In genomic region chr1:145708063-145708462, GRCh38 we compare ENCODE assay signal across 14 cellular contexts. TPM values are rescaled to one million over a fixed set of nuclear protein-coding genes. Genes with fewer than 3 reads are reported as not detected.
DNase-seq lines count a peak whose midpoint lies in the region; ATAC-seq, FAIRE-seq and TF ChIP-seq lines count a peak whose summit lies in the region.
"Had no signal": no experiment of that assay in that cellular context is flagged by ENCODE, and none has a peak within 500 bp of the region (broad histone marks: within the 10 kb centered on the region; RNA-seq: fewer than 3 reads in every experiment).

No MANE protein-coding gene starts in this region.

- dilution Hi-C loops in IMR-90 (cut with HindIII; ENCODE audit: low sequenced_read_pairs, unreplicated experiment) = no loop called here

- no peak overlapping the region for H2BK12ac ChIP-seq in neuronal stem cell (ENCODE audit: low read length)

- H4K20me1 ChIP-seq in IMR-90 (ENCODE audit: insufficient read depth, low read length) = no peaks in the 10 kb centered on the region

- peak overlapping the region; percentile 70 for H2BK120ac ChIP-seq in IMR-90 (ENCODE audit: low read depth, low read length)
- H2BK120ac ChIP-seq in neuronal stem cell (ENCODE audit: low read depth, low read length) = no peak overlapping the region

- WGBS in IMR-90 (ENCODE audit: extremely low coverage in 2 of 2, insufficient read length in 1 of 2), 2 experiments = 14% methylated on average over 2 of the region's 7 CpGs; no CpG with 5 or more reads in 1 of the 2 experiments
- no CpG with 5 or more reads among the region's 7 CpGs for WGBS in neuronal stem cell (ENCODE audit: extremely low coverage in 2 of 2, insufficient read length in 2 of 2, insufficient replicate concordance in 1 of 2), 2 donors

- DNase-seq in GM12891 (ENCODE audit: insufficient read length, low spot score) (no peak), IMR-90 (peak; percentile 66), cerebellum (ENCODE audit: low spot score) (peak; percentile 27), neuronal stem cell (ENCODE audit: low spot score) (no peak), NCI-H1105 treated with DMSO at 0.1 percent for 48 hours (lab: John Stamatoyannopoulos, UW) (no peak)
- DNase-seq: activated naive CD8-positive, alpha-beta T cell treated with anti-CD3 and anti-CD28 coated beads, Interleukin-2, amount 10 ng/mL, durations not matched to agents 7 days and 5 days; CD8-positive, alpha-beta T cell; colonic mucosa; Kasumi-1; NCI-H2107 had no signal

- no peak for TF ChIP-seq RAD21 in IMR-90 (IDR thresholded peaks at IDR 0.05; ENCODE audit: low read length)

- H2AK5ac ChIP-seq in IMR-90 (ENCODE audit: low read depth, low read length) (peak overlapping the region; percentile 65), neuronal stem cell (ENCODE audit: low read depth, low read length) (no peak overlapping the region)

- CTCF ChIA-PET in IMR-90 (lab: Yijun Ruan, JAX) = interaction anchor here (1.9 kb wide), 1 partner anchor 12 kb away, joined by 4 read pairs; no protein-coding TSS in a partner anchor

- H2AK9ac ChIP-seq in IMR-90 (replicated peaks; ENCODE audit: low read depth, low read length, poor library complexity) = peak overlapping the region; percentile 77

- H3K4ac ChIP-seq in IMR-90 (ENCODE audit: low read depth, low read length) = peak overlapping the region; percentile 60
- H3K4ac ChIP-seq in neuronal stem cell (ENCODE audit: low read length) = no peak overlapping the region

- H2BK15ac ChIP-seq in IMR-90 (ENCODE audit: low read depth, low read length) (peak overlapping the region; percentile 18; the same call in 1 of the 3 replicates), neuronal stem cell (ENCODE audit: low read length) (no peak overlapping the region)

- H3K23ac ChIP-seq in IMR-90 (ENCODE audit: low read depth, low read length) (peak overlapping the region; percentile 86), neuronal stem cell (ENCODE audit: low read depth, low read length, poor library complexity) (no peak overlapping the region)

- peak overlapping the region; percentile 13; the same call in 1 of the 2 replicates for H2BK20ac ChIP-seq in IMR-90 (ENCODE audit: low read depth, low read length)

- no peak for TF ChIP-seq CTCF in IMR-90 (conservative IDR thresholded peaks at IDR 0.05; ENCODE audit: low read depth, low read length)

- no peak overlapping the region for H3K56ac ChIP-seq in IMR-90 (ENCODE audit: extremely low read depth, insufficient read depth, low read length)

- H3K14ac ChIP-seq in IMR-90 (replicated peaks; ENCODE audit: low read depth, low read length) = peak overlapping the region; percentile 38
- H3K14ac ChIP-seq in neuronal stem cell (ENCODE audit: low read length) = no peak overlapping the region

- intact Hi-C loops in IMR-90 (cut with micrococcal nuclease) = no loop called here

- H2BK5ac ChIP-seq in IMR-90 (ENCODE audit: low read depth, low read length, poor library complexity, severe bottlenecking) (no peak overlapping the region), neuronal stem cell (ENCODE audit: low read length) (no peak overlapping the region)

- peak; percentile 60 for FAIRE-seq in GM12891 (lab: Jason Lieb, UNC)

- H4K8ac ChIP-seq in IMR-90 (ENCODE audit: low read depth in 2 of 2, low read length in 2 of 2) (peak overlapping the region in 1 of 2 experiments; percentile 65; a peak in 2 of 4 replicates), neuronal stem cell (ENCODE audit: low read depth, low read length) (no peak overlapping the region)

- in situ Hi-C loops in IMR-90 (cut with MboI; ENCODE audit: low sequenced_read_pairs) = no loop called here

- H3K4me2 ChIP-seq in IMR-90 (ENCODE audit: low read depth, low read length) (no peak overlapping the region), neuronal stem cell (ENCODE audit: insufficient read depth, low read length, poor library complexity, severe bottlenecking) (no peak overlapping the region)

- H3K18ac ChIP-seq in IMR-90 (ENCODE audit: low read depth, low read length) (peak overlapping the region; percentile 26; the same call in 1 of the 2 replicates), neuronal stem cell (ENCODE audit: low read length) (no peak overlapping the region)

- H3K9me3 ChIP-seq in IMR-90 (ENCODE audit: control insufficient read depth, insufficient read depth, low read length) = no peaks in the 10 kb centered on the region
- no peaks in the 10 kb centered on the region for H3K9me3 ChIP-seq in neuronal stem cell (replicated peaks in 1 of 2; ENCODE audit: control insufficient read depth in 2 of 2, insufficient read depth in 1 of 2, low read depth in 1 of 2, low read length in 2 of 2)
- H3K9me3 ChIP-seq: colonic mucosa, right atrium auricular region had no signal

- H3K36me3 ChIP-seq in IMR-90 (ENCODE audit: control insufficient read depth, insufficient read depth, low read length) (no peaks in the 10 kb centered on the region), neuronal stem cell (replicated peaks in 1 of 2; ENCODE audit: control insufficient read depth in 2 of 2, insufficient read depth in 2 of 2, low read length in 2 of 2) (no peaks in the 10 kb centered on the region)
- H3K36me3 ChIP-seq: colonic mucosa, right atrium auricular region had no signal

- H4K5ac ChIP-seq in IMR-90 (ENCODE audit: low read depth, low read length) = peak overlapping the region; percentile 1; the same call in 1 of the 2 replicates

- H3K9me1 ChIP-seq in IMR-90 (ENCODE audit: insufficient read depth, low read length) = peaks cover 15% of the 10 kb centered on the region

- H4K91ac ChIP-seq in IMR-90 (ENCODE audit: insufficient read depth, low read depth, low read length) = peak overlapping the region; percentile 2
- H4K91ac ChIP-seq in neuronal stem cell (ENCODE audit: low read depth, low read length, poor library complexity) = no peak overlapping the region

- H3K4me3 ChIP-seq in IMR-90 (ENCODE audit: insufficient read depth, low read depth, low read length) = no peak overlapping the region
- H3K4me3 ChIP-seq in neuronal stem cell (ENCODE audit: low read length in 2 of 2) = no peak overlapping the region
- H3K4me3 ChIP-seq: colonic mucosa, right atrium auricular region had no signal

- TF ChIP-seq POLR2A in GM12891 (IDR thresholded peaks at IDR 0.05; ENCODE audit: low read depth, low read length) = no peak
- TF ChIP-seq POLR2A in IMR-90 (IDR thresholded peaks at IDR 0.05; ENCODE audit: low read depth, low read length) = no peak

- H3K27me3 ChIP-seq in IMR-90 (ENCODE audit: control insufficient read depth, insufficient read depth, low read length) (no peaks in the 10 kb centered on the region), neuronal stem cell (ENCODE audit: control insufficient read depth in 3 of 3, insufficient read depth in 3 of 3, low read depth in 1 of 3, low read length in 3 of 3) (peaks cover 0 to 14% (median 0%) of the 10 kb centered on the region in 3 experiments)
- H3K27me3 ChIP-seq: colonic mucosa, right atrium auricular region had no signal

- POLR2A ChIA-PET in IMR-90 (lab: Charles Lee; ENCODE audit: unreplicated experiment) = no interaction called here

- H3K79me1 ChIP-seq in IMR-90 (ENCODE audit: low read depth in 1 of 2, low read length in 2 of 2) (no peaks in the 10 kb centered on the region), neuronal stem cell (ENCODE audit: low read depth, low read length) (no peaks in the 10 kb centered on the region)

- no TSS peak for BruUV-seq in IMR-90 (replicated peaks; lab: Mats Ljungman, UMichigan)

- H3K27ac ChIP-seq in IMR-90 (ENCODE audit: insufficient read depth, low read length) (no peak overlapping the region), neuronal stem cell (replicated peaks; ENCODE audit: low read length) (no peak overlapping the region)
- H3K27ac ChIP-seq: colonic mucosa, right atrium auricular region had no signal

- H2AFZ ChIP-seq in IMR-90 (replicated peaks; ENCODE audit: low read length, poor library complexity) (peak overlapping the region; percentile 81), neuronal stem cell (ENCODE audit: low read length) (peak overlapping the region; percentile 32)

- peaks cover 17% of the 10 kb centered on the region for H3K4me1 ChIP-seq in IMR-90 (ENCODE audit: control insufficient read depth, insufficient read depth, low read length)
- peaks cover 7 to 9% of the 10 kb centered on the region in 2 donors for H3K4me1 ChIP-seq in neuronal stem cell (ENCODE audit: control insufficient read depth in 2 of 2, insufficient read depth in 1 of 2, low read depth in 1 of 2, low read length in 2 of 2)
- H3K4me1 ChIP-seq: colonic mucosa, right atrium auricular region had no signal

- ATAC-seq in IMR-90 (ENCODE audit: low read depth) (peak; percentile 83), HG03139 (IDR thresholded peaks at IDR 0.05; ENCODE audit: unreplicated experiment) (no peak), GM21447 (IDR thresholded peaks at IDR 0.05; ENCODE audit: unreplicated experiment) (no peak)
- ATAC-seq: CD8-positive, alpha-beta T cell; HCT116 had no signal

- no peak overlapping the region for H3K9ac ChIP-seq in IMR-90 (ENCODE audit: low read depth, low read length)
- no peak overlapping the region for H3K9ac ChIP-seq in neuronal stem cell (ENCODE audit: low read depth, low read length, poor library complexity)

TF ChIP-seq in GM12891, 5 proteins besides CTCF, POLR2A, EP300 and RAD21:
- TF ChIP-seq PAX5 (IDR thresholded peaks at IDR 0.05; ENCODE audit: insufficient read depth, low read length, severe bottlenecking) (no peak), POU2F2 (IDR thresholded peaks at IDR 0.05; ENCODE audit: low read depth, low read length) (peak; percentile 86)

TF ChIP-seq in IMR-90, 13 proteins besides CTCF, POLR2A, EP300 and RAD21 (continues in another document):
- TF ChIP-seq FOS (IDR thresholded peaks at IDR 0.05; ENCODE audit: low read depth, low read length) = no peak

RNA-seq across cellular contexts. Expression of gene PDZK1, which starts 0.9 kb away (rescaled TPM):
- 0.64 TPM for polyA plus RNA-seq in GM12891 (2012; ENCODE audit: low read depth, missing spikeins)
- total RNA-seq in IMR-90 (2012; rRNA removed) = 1.4 and 1.7 TPM in 2 replicates
- 1.6 and 2.1 TPM in 2 replicates for polyA plus RNA-seq in IMR-90 (2012; rRNA removed)
- 0.21 and 1.9 TPM in 2 replicates for polyA plus RNA-seq in IMR-90 (2012; cell fraction: cytosol; rRNA removed)
- 0.42 and 4.7 TPM in 2 replicates for polyA plus RNA-seq in IMR-90 (2012; cell fraction: nucleus; rRNA removed; ENCODE audit: low replicate concordance)
- 0.91 TPM for total RNA-seq in cerebellum
- polyA plus RNA-seq in neuronal stem cell (2013, experiment 1 of 2) = 0.20 TPM
- polyA plus RNA-seq in neuronal stem cell (2013, experiment 2 of 2) = 0.22 TPM

RNA-seq across cellular contexts. Expression of gene CD160, which starts 11.2 kb away (rescaled TPM):
- 0.09 TPM for polyA plus RNA-seq in GM12891 (2012; ENCODE audit: low read depth, missing spikeins)
- total RNA-seq in IMR-90 (2012; rRNA removed) = not detected in 2 replicates
- not detected in 2 replicates for polyA plus RNA-seq in IMR-90 (2012; rRNA removed)
- polyA plus RNA-seq in IMR-90 (2012; cell fraction: cytosol; rRNA removed) = not detected in 2 replicates
- polyA plus RNA-seq in IMR-90 (2012; cell fraction: nucleus; rRNA removed; ENCODE audit: low replicate concordance) = not detected in 2 replicates
- not detected for total RNA-seq in cerebellum
- 0.11 TPM for polyA plus RNA-seq in neuronal stem cell (2013, experiment 1 of 2)
- 0.08 TPM for polyA plus RNA-seq in neuronal stem cell (2013, experiment 2 of 2)
- total RNA-seq: right atrium auricular region had no signal

Comparison
In these comparisons a context has a peak if more than half of its experiments do, and no peak if none do; other contexts are left out.
1. DNase-seq: peak in IMR-90 (single experiment) and cerebellum (single experiment); none in GM12891 (single experiment), neuronal stem cell (single experiment) and NCI-H1105 treated with DMSO at 0.1 percent for 48 hours (single experiment).